In genomic region chr11:33478111-33478573, GRCh38 we compare ENCODE assay signal across 14 cellular contexts.
A peak's percentile ranks its signal among the peaks of the same experiment; 100 is the strongest.
DNase-seq lines count a peak whose midpoint lies in the region; ATAC-seq and TF ChIP-seq lines count a peak whose summit lies in the region.
"Had no signal": no experiment of that assay in that cellular context is flagged by ENCODE, and none has a peak within 500 bp of the region (broad histone marks: within the 10 kb centered on the region; RNA-seq: fewer than 3 reads in every experiment).

No MANE protein-coding gene starts in this region.

- no peaks in the 10 kb centered on the region for H3K36me3 Mint-ChIP-seq in mesothelial cell of epicardium
- H3K36me3 Mint-ChIP-seq: activated CD4-positive, alpha-beta memory T cell treated with anti-CD3 and anti-CD28 coated beads for 36 hours; T-cell had no signal

- H3K4me1 Mint-ChIP-seq in mesothelial cell of epicardium: peaks cover 11% of the 10 kb centered on the region
- H3K4me1 Mint-ChIP-seq: T-cell had no signal

- DNase-seq in NB4 (ENCODE audit: low read depth) (peak; percentile 5), SW480 (ENCODE audit: low spot score) (peak; percentile 5), right lobe of liver (peak in 2 of 3 donors; percentile 45 to 46), mesothelial cell of epicardium (ENCODE audit: low spot score in 2 of 2, unreplicated experiment in 2 of 2) (no peak), HCEC 1CT (no peak)
- no peak for DNase-seq in activated CD4-positive, alpha-beta T cell treated with anti-CD3 and anti-CD28 coated beads for 4 hours
- DNase-seq: activated CD4-positive, alpha-beta memory T cell treated with anti-CD3 and anti-CD28 coated beads for 36 hours; activated naive CD4-positive, alpha-beta T cell; COR-L47; gastrocnemius medialis; left ventricle myocardium superior; T-cell had no signal

- WGBS in right lobe of liver (ENCODE audit: insufficient coverage, low coverage, low lambda C conversion rate, missing lambda C conversion rate): 28% methylated on average over 5 of the region's 7 CpGs

- peaks cover 0 to 10% (median 0%) of the 10 kb centered on the region in 4 donors for H3K4me1 ChIP-seq in right lobe of liver
- H3K4me1 ChIP-seq: gastrocnemius medialis had no signal

- H3K9me3 ChIP-seq in right lobe of liver: no peaks in the 10 kb centered on the region
- H3K9me3 ChIP-seq: gastrocnemius medialis had no signal

- no peaks in the 10 kb centered on the region for H3K27me3 ChIP-seq in right lobe of liver

- H3K4me3 Mint-ChIP-seq in mesothelial cell of epicardium: no peak overlapping the region
- H3K4me3 Mint-ChIP-seq: activated CD4-positive, alpha-beta memory T cell treated with anti-CD3 and anti-CD28 coated beads for 36 hours; T-cell had no signal

- TF ChIP-seq CTCF in NB4 (IDR thresholded peaks at IDR 0.05; ENCODE audit: low read depth, low read length): no peak
- TF ChIP-seq CTCF in right lobe of liver (IDR thresholded peaks at IDR 0.05): no peak
- TF ChIP-seq CTCF in mesothelial cell of epicardium (IDR thresholded peaks at IDR 0.05; ENCODE audit: unreplicated experiment): no peak

- no peaks in the 10 kb centered on the region for H3K36me3 ChIP-seq in right lobe of liver
- H3K36me3 ChIP-seq: gastrocnemius medialis had no signal

- H3K27ac ChIP-seq in right lobe of liver: no peak overlapping the region
- H3K27ac ChIP-seq: gastrocnemius medialis had no signal

- peaks cover 48% of the 10 kb centered on the region for H3K27me3 Mint-ChIP-seq in mesothelial cell of epicardium (ENCODE audit: low read depth)

- intact Hi-C loops in right lobe of liver (cut with DNase I): no loop called here

- H3K9me3 Mint-ChIP-seq in mesothelial cell of epicardium: no peaks in the 10 kb centered on the region
- H3K9me3 Mint-ChIP-seq: activated CD4-positive, alpha-beta memory T cell treated with anti-CD3 and anti-CD28 coated beads for 36 hours; T-cell had no signal

- peak; percentile 68 for ATAC-seq in GM18868 (IDR thresholded peaks at IDR 0.05; ENCODE audit: unreplicated experiment)
- peak; percentile 85 to 97 (median 92) for ATAC-seq in right lobe of liver
- ATAC-seq in GM21723 (IDR thresholded peaks at IDR 0.05; ENCODE audit: unreplicated experiment): no peak
- ATAC-seq: gastrocnemius medialis, left ventricle myocardium superior, T-cell had no signal

- no peak for TF ChIP-seq POLR2A in NB4 (IDR thresholded peaks at IDR 0.05; ENCODE audit: extremely low read depth, insufficient read length)
- no peak for TF ChIP-seq POLR2A in right lobe of liver (IDR thresholded peaks at IDR 0.05)

- H3K27ac Mint-ChIP-seq in mesothelial cell of epicardium: no peak overlapping the region
- H3K27ac Mint-ChIP-seq: activated CD4-positive, alpha-beta memory T cell treated with anti-CD3 and anti-CD28 coated beads for 36 hours; T-cell had no signal

- no peak overlapping the region for H3K4me3 ChIP-seq in NB4 (ENCODE audit: low read depth, low read length)
- no peak overlapping the region for H3K4me3 ChIP-seq in right lobe of liver
- H3K4me3 ChIP-seq: gastrocnemius medialis had no signal

Comparison
In these comparisons a context has a peak if more than half of its experiments do, and no peak if none do; other contexts are left out.
1. DNase-seq: peak in NB4 (single experiment), SW480 (single experiment) and right lobe of liver (2 of 3); none in mesothelial cell of epicardium (0 of 2), HCEC 1CT (single experiment) and activated CD4-positive, alpha-beta T cell treated with anti-CD3 and anti-CD28 coated beads for 4 hours (0 of 2).